In genomic region chr13:40664100-40665060, GRCh38 we compare ENCODE assay signal across 8 cellular contexts. TPM values are rescaled to one million over a fixed set of nuclear protein-coding genes. Genes with fewer than 3 reads are reported as not detected.
A peak's percentile ranks its signal among the peaks of the same experiment; 100 is the strongest.
DNase-seq lines count a peak whose midpoint lies in the region; ATAC-seq and TF ChIP-seq lines count a peak whose summit lies in the region.

No MANE protein-coding gene starts in this region.

- H3K9me3 Mint-ChIP-seq in effector memory CD8-positive, alpha-beta T cell: no peaks in the 10 kb centered on the region
- H3K9me3 Mint-ChIP-seq in mesothelial cell of epicardium: no peaks in the 10 kb centered on the region

- H3K4me3 ChIP-seq in BJ (ENCODE audit: low read depth, low read length): peak overlapping the region; percentile 71

- no peaks in the 10 kb centered on the region for H3K36me3 ChIP-seq in BJ (ENCODE audit: control insufficient read depth, insufficient read depth, low read length)

- peaks cover 29% of the 10 kb centered on the region for H3K36me3 Mint-ChIP-seq in effector memory CD8-positive, alpha-beta T cell (ENCODE audit: insufficient read depth)
- H3K36me3 Mint-ChIP-seq in mesothelial cell of epicardium: no peaks in the 10 kb centered on the region

- no peaks in the 10 kb centered on the region for H3K27me3 ChIP-seq in BJ (ENCODE audit: control insufficient read depth, insufficient read depth, low read length)

- H3K4me3 Mint-ChIP-seq in effector memory CD8-positive, alpha-beta T cell: peak overlapping the region; percentile 93 to 95
- H3K4me3 Mint-ChIP-seq in mesothelial cell of epicardium: peak overlapping the region; percentile 95

- DNase-seq in BJ (ENCODE audit: low read depth): no peak
- DNase-seq in GM20000 (ENCODE audit: low spot score): peak; percentile 76
- DNase-seq in LoVo (ENCODE audit: low spot score): peak; percentile 70
- peak; percentile 88 for DNase-seq in activated CD8-positive, alpha-beta memory T cell treated with anti-CD3 and anti-CD28 coated beads for 24 hours
- DNase-seq in effector memory CD8-positive, alpha-beta T cell: peak; percentile 62 to 70 (median 65)
- DNase-seq in mesothelial cell of epicardium (ENCODE audit: low spot score in 2 of 2, unreplicated experiment in 2 of 2): peak; percentile 28 to 63
- peak; percentile 68 to 70 for DNase-seq in stimulated activated CD8-positive, alpha-beta memory T cell treated with anti-CD3 and anti-CD28 coated beads, Interleukin-15, amount 100 ng/mL, for 48 hours (ENCODE audit: low read depth in 2 of 2)
- no peak for DNase-seq in NCI-H524 treated with DMSO at 0.1 percent for 48 hours (lab: John Stamatoyannopoulos, UW)

- ATAC-seq in effector memory CD8-positive, alpha-beta T cell (replicated peaks): peak; percentile 46

- peak overlapping the region; percentile 94 for H3K27ac Mint-ChIP-seq in effector memory CD8-positive, alpha-beta T cell
- H3K27ac Mint-ChIP-seq in mesothelial cell of epicardium: peak overlapping the region; percentile 97

- no peak for TF ChIP-seq CTCF in BJ (IDR thresholded peaks at IDR 0.05; ENCODE audit: insufficient read depth, low read depth, low read length)
- TF ChIP-seq CTCF in GM20000 (IDR thresholded peaks at IDR 0.05; ENCODE audit: extremely low read depth, missing control alignments): no peak
- no peak for TF ChIP-seq CTCF in mesothelial cell of epicardium (IDR thresholded peaks at IDR 0.05; ENCODE audit: unreplicated experiment)

- H3K4me1 Mint-ChIP-seq in effector memory CD8-positive, alpha-beta T cell (ENCODE audit: low read depth in 2 of 2): peaks cover 32 to 48% of the 10 kb centered on the region in 2 donors
- peaks cover 50% of the 10 kb centered on the region for H3K4me1 Mint-ChIP-seq in mesothelial cell of epicardium

- no peaks in the 10 kb centered on the region for H3K27me3 Mint-ChIP-seq in effector memory CD8-positive, alpha-beta T cell
- H3K27me3 Mint-ChIP-seq in mesothelial cell of epicardium (ENCODE audit: low read depth): no peaks in the 10 kb centered on the region

- POLR2A ChIA-PET in BJ (lab: Charles Lee): interaction anchor here (0.6 kb wide), 1 partner anchor 295 kb away, joined by 9 read pairs; no protein-coding TSS in a partner anchor

- CTCF ChIA-PET in BJ (lab: Yijun Ruan, JAX): interaction anchor here (0.6 to 1.8 kb wide), 4 partner anchors 9 to 595 kb away, joined by 4 to 5 read pairs (median 4); no protein-coding TSS in a partner anchor

RNA-seq across cellular contexts. Expression of gene FOXO1, which starts 2.1 kb away (rescaled TPM):
- polyA plus RNA-seq in BJ (2011; rRNA removed): 3.5 and 5.3 TPM in 2 replicates
- 8.4 and 9.5 TPM in 2 replicates for polyA minus RNA-seq in BJ (2011; rRNA and poly(A)+ RNA removed)
- total RNA-seq in mesothelial cell of epicardium: 31.7 to 33.7 TPM (median 32.7 TPM) in 3 replicates

Comparison
In these comparisons a context has a peak if more than half of its experiments do, and no peak if none do; other contexts are left out.
1. DNase-seq: peak in GM20000 (single experiment), LoVo (single experiment), activated CD8-positive, alpha-beta memory T cell treated with anti-CD3 and anti-CD28 coated beads for 24 hours (single experiment), effector memory CD8-positive, alpha-beta T cell (3 of 3), mesothelial cell of epicardium (2 of 2) and stimulated activated CD8-positive, alpha-beta memory T cell treated with anti-CD3 and anti-CD28 coated beads, Interleukin-15, amount 100 ng/mL, for 48 hours (2 of 2); none in BJ (single experiment) and NCI-H524 treated with DMSO at 0.1 percent for 48 hours (single experiment).